Comparison of ENCODE assay signal across 20 cellular contexts in genomic region chr21:19523731-19524130, GRCh38.
DNase-seq lines count a peak whose midpoint lies in the region; ATAC-seq and TF ChIP-seq lines count a peak whose summit lies in the region.
"Had no signal": no experiment of that assay in that cellular context is flagged by ENCODE, and none has a peak within 500 bp of the region (broad histone marks: within the 10 kb centered on the region; RNA-seq: fewer than 3 reads in every experiment).

No MANE protein-coding gene starts in this region.

- 47% methylated on average over 2 of the region's 2 CpGs for WGBS in smooth muscle cell (ENCODE audit: low lambda C conversion rate)

- H3K36me3 ChIP-seq in MG63 (no peaks in the 10 kb centered on the region), PC-3 (ENCODE audit: low read depth, low read length) (no peaks in the 10 kb centered on the region), smooth muscle cell (ENCODE audit: low read depth) (no peaks in the 10 kb centered on the region)
- H3K36me3 ChIP-seq: esophagus squamous epithelium had no signal

- no peak overlapping the region for H3K9ac ChIP-seq in PC-3 (ENCODE audit: low read length)
- H3K9ac ChIP-seq in smooth muscle cell (ENCODE audit: low read depth) = no peak overlapping the region

- no peak overlapping the region for H3K4me3 Mint-ChIP-seq in naive thymus-derived CD8-positive, alpha-beta T cell
- H3K4me3 Mint-ChIP-seq: activated naive CD8-positive, alpha-beta T cell; activated T-helper 17 cell treated with anti-CD3 and anti-CD28 coated beads, Interleukin-2, amount 50 U/mL, for 72 hours; CD8-positive, alpha-beta memory T cell; effector memory CD8-positive, alpha-beta T cell had no signal

- H3K4me1 ChIP-seq in PC-3 (ENCODE audit: insufficient read depth, low read length) = no peaks in the 10 kb centered on the region
- no peaks in the 10 kb centered on the region for H3K4me1 ChIP-seq in smooth muscle cell (ENCODE audit: low read depth)
- H3K4me1 ChIP-seq: body of pancreas, esophagus squamous epithelium had no signal

- POLR2A ChIA-PET in PC-3 (lab: Charles Lee; ENCODE audit: unreplicated experiment) = interaction anchor here (0.6 kb wide), 1 partner anchor 629 kb away, joined by 7 read pairs; no protein-coding TSS in a partner anchor
- POLR2A ChIA-PET in naive thymus-derived CD8-positive, alpha-beta T cell (lab: Charles Lee) = no interaction called here

- no peak overlapping the region for H3K27ac Mint-ChIP-seq in naive thymus-derived CD8-positive, alpha-beta T cell
- H3K27ac Mint-ChIP-seq: activated naive CD8-positive, alpha-beta T cell; activated T-helper 17 cell treated with anti-CD3 and anti-CD28 coated beads, Interleukin-2, amount 50 U/mL, for 72 hours; CD8-positive, alpha-beta memory T cell; effector memory CD8-positive, alpha-beta T cell had no signal

- no peaks in the 10 kb centered on the region for H3K27me3 Mint-ChIP-seq in naive thymus-derived CD8-positive, alpha-beta T cell
- H3K27me3 Mint-ChIP-seq: activated naive CD8-positive, alpha-beta T cell; activated T-helper 17 cell treated with anti-CD3 and anti-CD28 coated beads, Interleukin-2, amount 50 U/mL, for 72 hours; CD8-positive, alpha-beta memory T cell; effector memory CD8-positive, alpha-beta T cell had no signal

- CTCF ChIA-PET in PC-3 (lab: Charles Lee) = no interaction called here

- H3K27me3 ChIP-seq in MG63 = no peaks in the 10 kb centered on the region
- no peaks in the 10 kb centered on the region for H3K27me3 ChIP-seq in PC-3 (ENCODE audit: low read length)
- H3K27me3 ChIP-seq in smooth muscle cell (ENCODE audit: low read depth) = no peaks in the 10 kb centered on the region
- H3K27me3 ChIP-seq: body of pancreas, esophagus squamous epithelium had no signal

- H3K27ac ChIP-seq in PC-3 (ENCODE audit: low read length) (no peak overlapping the region), smooth muscle cell (ENCODE audit: low read depth) (no peak overlapping the region)
- H3K27ac ChIP-seq: body of pancreas, esophagus squamous epithelium had no signal

- BruUV-seq in PC-3 (replicated peaks; lab: Mats Ljungman, UMichigan) = no TSS peak

- ATAC-seq in PC-3 (no peak), GM21576 (IDR thresholded peaks at IDR 0.05; ENCODE audit: unreplicated experiment) (no peak), GM21723 (IDR thresholded peaks at IDR 0.05; ENCODE audit: unreplicated experiment) (no peak)
- ATAC-seq in naive thymus-derived CD8-positive, alpha-beta T cell = no peak
- ATAC-seq: activated T-helper 17 cell treated with anti-CD3 and anti-CD28 coated beads, Interleukin-2, amount 50 U/mL, for 72 hours; body of pancreas; effector memory CD8-positive, alpha-beta T cell had no signal

- TF ChIP-seq CTCF in PC-3 (conservative IDR thresholded peaks at IDR 0.05; ENCODE audit: low read depth, low read length) (no peak), fibroblast of pulmonary artery (IDR thresholded peaks at IDR 0.05; ENCODE audit: low read length, missing control alignments) (no peak), smooth muscle cell (IDR thresholded peaks at IDR 0.05; ENCODE audit: borderline replicate concordance, insufficient read depth, poor library complexity, severe bottlenecking) (no peak)

- no peaks in the 10 kb centered on the region for H3K9me2 ChIP-seq in PC-3 (replicated peaks; ENCODE audit: low read length)

- H3K4me3 ChIP-seq in MG63 (no peak overlapping the region), PC-3 (ENCODE audit: low read length) (no peak overlapping the region), fibroblast of pulmonary artery (replicated peaks; ENCODE audit: low read depth, low read length) (no peak overlapping the region), smooth muscle cell (no peak overlapping the region)
- H3K4me3 ChIP-seq: body of pancreas, esophagus squamous epithelium had no signal

- in situ Hi-C loops in G401 (cut with HindIII; ENCODE audit: low sequenced_read_pairs) = no loop called here

- H3K4me2 ChIP-seq in PC-3 (ENCODE audit: low read length) = no peak overlapping the region
- H3K4me2 ChIP-seq in smooth muscle cell = no peak overlapping the region

- H3K4me1 Mint-ChIP-seq in naive thymus-derived CD8-positive, alpha-beta T cell = no peaks in the 10 kb centered on the region
- H3K4me1 Mint-ChIP-seq: activated T-helper 17 cell treated with anti-CD3 and anti-CD28 coated beads, Interleukin-2, amount 50 U/mL, for 72 hours; CD8-positive, alpha-beta memory T cell had no signal

- H4K20me1 ChIP-seq in PC-3 (ENCODE audit: low read length) (no peaks in the 10 kb centered on the region), smooth muscle cell (ENCODE audit: low read depth) (no peaks in the 10 kb centered on the region)

- DNase-seq in MG63 (peak; percentile 18), PC-3 (peak; percentile 44), fibroblast of pulmonary artery (ENCODE audit: low read depth) (peak; percentile 7), smooth muscle cell (lab: John Stamatoyannopoulos, UW; ENCODE audit: unreplicated experiment) (no peak), G401 (ENCODE audit: low spot score) (no peak)
- no peak for DNase-seq in naive thymus-derived CD8-positive, alpha-beta T cell
- DNase-seq: activated CD4-positive, alpha-beta T cell treated with anti-CD3 and anti-CD28 coated beads for 4 hours; body of pancreas; CD8-positive, alpha-beta memory T cell; DND-41; effector memory CD8-positive, alpha-beta T cell; esophagus squamous epithelium; Karpas-422; Right ventricle myocardium superior; stimulated activated CD8-positive, alpha-beta memory T cell treated with anti-CD3 and anti-CD28 coated beads, Interleukin-4, amount 100 ng/mL, for 48 hours; T-helper 1 cell had no signal

- no peak overlapping the region for H2AFZ ChIP-seq in PC-3 (ENCODE audit: low read length)
- H2AFZ ChIP-seq in smooth muscle cell (ENCODE audit: low read depth) = peak overlapping the region; percentile 4

- H3K9me3 Mint-ChIP-seq in naive thymus-derived CD8-positive, alpha-beta T cell = peaks cover 0 to 18% (median 5%) of the 10 kb centered on the region in 9 donors

- H3F3A ChIP-seq in PC-3 (ENCODE audit: low read length, unreplicated experiment) (no peaks in the 10 kb centered on the region), smooth muscle cell (ENCODE audit: low read depth) (no peaks in the 10 kb centered on the region)

- intact Hi-C loops in PC-3 (cut with micrococcal nuclease) = no loop called here

- H3K9me3 ChIP-seq in MG63 (no peaks in the 10 kb centered on the region), PC-3 (ENCODE audit: low read length) (no peaks in the 10 kb centered on the region; the same call in 1 of the 2 replicates), smooth muscle cell (replicated peaks; ENCODE audit: low read depth) (no peaks in the 10 kb centered on the region)
- H3K9me3 ChIP-seq: body of pancreas had no signal

- no peaks in the 10 kb centered on the region for H3K79me2 ChIP-seq in PC-3 (ENCODE audit: low read length)
- no peaks in the 10 kb centered on the region for H3K79me2 ChIP-seq in smooth muscle cell (ENCODE audit: low read depth)

- no peaks in the 10 kb centered on the region for H3K36me3 Mint-ChIP-seq in naive thymus-derived CD8-positive, alpha-beta T cell
- H3K36me3 Mint-ChIP-seq: activated naive CD8-positive, alpha-beta T cell; CD8-positive, alpha-beta memory T cell had no signal

Comparison
In these comparisons a context has a peak if more than half of its experiments do, and no peak if none do; other contexts are left out.
1. DNase-seq: peak in MG63 (single experiment), PC-3 (single experiment) and fibroblast of pulmonary artery (single experiment); none in smooth muscle cell (single experiment), G401 (single experiment) and naive thymus-derived CD8-positive, alpha-beta T cell (0 of 10).